In genomic region chr16:12036985-12037425, GRCh38 we compare ENCODE assay signal across 8 cellular contexts.
A peak's percentile ranks its signal among the peaks of the same experiment; 100 is the strongest.
DNase-seq lines count a peak whose midpoint lies in the region; FAIRE-seq and TF ChIP-seq lines count a peak whose summit lies in the region.
"Not testable (repeated sequence)": the region's sequence is repeated elsewhere in the genome, so short reads cannot be mapped to it uniquely, and the experiment has no call there.

No MANE protein-coding gene starts in this region.

- intact Hi-C loops in endothelial cell of umbilical vein (cut with micrococcal nuclease); prostate gland (cut with DNase I): not testable (repeated sequence)

- dilution Hi-C loops in endothelial cell of umbilical vein (cut with MboI; ENCODE audit: extremely low pct_ligation_motif_present, low sequenced_read_pairs): not testable (repeated sequence)

- H3K9me3 ChIP-seq in WERI-Rb-1 (ENCODE audit: severe bottlenecking); endothelial cell of umbilical vein (replicated peaks; ENCODE audit: control insufficient read depth, insufficient read depth, low read length); prostate gland: not testable (repeated sequence)

- peak; percentile 85 for DNase-seq in ACHN
- DNase-seq in ELR (ENCODE audit: low read depth): peak; percentile 87
- DNase-seq in LHCN-M2 (ENCODE audit: low read depth): peak; percentile 84
- peak; percentile 92 for DNase-seq in NCI-H69 (lab: John Stamatoyannopoulos, UW)
- peak; percentile 49 for DNase-seq in WERI-Rb-1
- peak; percentile 9 for DNase-seq in endothelial cell of umbilical vein (ENCODE audit: low read depth, low spot score)
- peak; percentile 22 for DNase-seq in inferior parietal cortex (ENCODE audit: extremely low spot score)
- peak; percentile 7 for DNase-seq in prostate gland (ENCODE audit: low spot score)

- not testable (repeated sequence) for FAIRE-seq in endothelial cell of umbilical vein (lab: Jason Lieb, UNC)

- 65% methylated on average over 11 of the region's 11 CpGs for WGBS in prostate gland

- not testable (repeated sequence) for H3K79me2 ChIP-seq in endothelial cell of umbilical vein (ENCODE audit: control insufficient read depth, insufficient read depth, low read length)

- TF ChIP-seq POLR2A in endothelial cell of umbilical vein (IDR thresholded peaks at IDR 0.05; ENCODE audit: low read depth, low read length); prostate gland (IDR thresholded peaks at IDR 0.05): not testable (repeated sequence)

- H3K36me3 ChIP-seq in WERI-Rb-1; endothelial cell of umbilical vein (ENCODE audit: control insufficient read depth in 2 of 2, extremely low read depth in 1 of 2, insufficient read depth in 2 of 2, low read length in 2 of 2); prostate gland: not testable (repeated sequence)

- H3K27ac ChIP-seq in WERI-Rb-1: peak overlapping the region; percentile 47; the same call in 1 of the 2 replicates
- not testable (repeated sequence) for H3K27ac ChIP-seq in endothelial cell of umbilical vein (ENCODE audit: insufficient read depth, low read depth, low read length); prostate gland

- not testable (repeated sequence) for H3K4me2 ChIP-seq in endothelial cell of umbilical vein (ENCODE audit: insufficient read depth, low read length)

- H3K27me3 ChIP-seq in WERI-Rb-1 (ENCODE audit: insufficient read depth, low read depth, severe bottlenecking); endothelial cell of umbilical vein (ENCODE audit: control insufficient read depth in 2 of 2, insufficient read depth in 2 of 2, low read length in 2 of 2); prostate gland (replicated peaks; ENCODE audit: insufficient read depth): not testable (repeated sequence)

- not testable (repeated sequence) for H4K20me1 ChIP-seq in endothelial cell of umbilical vein (replicated peaks; ENCODE audit: control insufficient read depth, extremely low read depth, insufficient read depth, low read length)

- in situ Hi-C loops in ACHN (cut with HindIII; ENCODE audit: low pct_ligation_motif_present, low pct_unique_long_range_greater_than_20kb, low sequenced_read_pairs): not testable (repeated sequence)

- H3K4me1 ChIP-seq in endothelial cell of umbilical vein (ENCODE audit: control insufficient read depth, extremely low read depth, insufficient read depth, low read length); prostate gland (replicated peaks): not testable (repeated sequence)

- H3K9ac ChIP-seq in endothelial cell of umbilical vein (replicated peaks; ENCODE audit: extremely low read depth, insufficient read depth, low read length): not testable (repeated sequence)

- peak overlapping the region; percentile 12 for H3K4me3 ChIP-seq in WERI-Rb-1 (ENCODE audit: low read depth, low read length)
- not testable (repeated sequence) for H3K4me3 ChIP-seq in endothelial cell of umbilical vein (replicated peaks in 1 of 3; ENCODE audit: insufficient read depth in 1 of 3, low read depth in 1 of 3, low read length in 3 of 3); prostate gland

- CTCF ChIA-PET in endothelial cell of umbilical vein (lab: Charles Lee): interaction anchor here (0.9 kb wide), 1 partner anchor 31 kb away, joined by 3 read pairs; no protein-coding TSS in a partner anchor

- TF ChIP-seq CTCF in WERI-Rb-1 (IDR thresholded peaks at IDR 0.05; ENCODE audit: low read depth, low read length); endothelial cell of umbilical vein (IDR thresholded peaks at IDR 0.05; ENCODE audit: extremely low read depth in 1 of 2, insufficient read depth in 1 of 2, low read depth in 1 of 2, low read length in 2 of 2); prostate gland (IDR thresholded peaks at IDR 0.05): not testable (repeated sequence)

- BruUV-seq in endothelial cell of umbilical vein (replicated peaks; lab: Mats Ljungman, UMichigan): not testable (repeated sequence)

- not testable (repeated sequence) for H2AFZ ChIP-seq in endothelial cell of umbilical vein (ENCODE audit: low read depth, low read length)

- POLR2A ChIA-PET in endothelial cell of umbilical vein (lab: Charles Lee): not testable (repeated sequence)

- not testable (repeated sequence) for H3K9me1 ChIP-seq in endothelial cell of umbilical vein (replicated peaks; ENCODE audit: control insufficient read depth, extremely low read depth, insufficient read depth, low read length)

Comparison
In these comparisons a context has a peak if more than half of its experiments do, and no peak if none do; other contexts are left out.
1. DNase-seq: peak in every context shown above with its lines; median percentile 92 in NCI-H69; 87 in ELR; 85 in ACHN; 84 in LHCN-M2; 49 in WERI-Rb-1; 22 in inferior parietal cortex; 9 in endothelial cell of umbilical vein; 7 in prostate gland.